13 cellular contexts compared by ENCODE assay signal in genomic region chr11:19756675-19757475, GRCh38. TPM values are rescaled to one million over a fixed set of nuclear protein-coding genes. Genes with fewer than 3 reads are reported as not detected.
DNase-seq lines count a peak whose midpoint lies in the region; ATAC-seq and TF ChIP-seq lines count a peak whose summit lies in the region.
"Had no signal": no experiment of that assay in that cellular context is flagged by ENCODE, and none has a peak within 500 bp of the region (broad histone marks: within the 10 kb centered on the region; RNA-seq: fewer than 3 reads in every experiment).

No MANE protein-coding gene starts in this region.

- H3K4me3 ChIP-seq in ACC112 (ENCODE audit: low read depth, low read length) (no peak overlapping the region), heart right ventricle (no peak overlapping the region), tibial nerve (no peak overlapping the region)

- DNase-seq in heart right ventricle (peak in 1 of 2 donors; percentile 38), posterior vena cava (ENCODE audit: low spot score) (peak; percentile 81), tibial nerve (ENCODE audit: low spot score in 2 of 2) (no peak), NCI-H748 (lab: John Stamatoyannopoulos, UW; ENCODE audit: unreplicated experiment) (no peak), NCI-H1694 (lab: John Stamatoyannopoulos, UW) (no peak)
- DNase-seq: activated CD4-positive, alpha-beta T cell treated with anti-CD3 and anti-CD28 coated beads, Interleukin-2, amount 50 U/mL, for 48 hours; activated naive CD4-positive, alpha-beta T cell treated with anti-CD3 and anti-CD28 coated beads, Interleukin-2, amount 50 U/mL, for 16 hours; stimulated activated CD4-positive, alpha-beta T cell treated with anti-CD3 and anti-CD28 coated beads, Interleukin-4, amount 100 ng/mL, for 24 hours; stimulated activated naive CD8-positive, alpha-beta T cell treated with anti-CD3 and anti-CD28 coated beads, Interleukin-15, Interleukin-2, amounts not matched to agents 100 U/mL and 50 U/mL, for 24 hours had no signal

- H2AFZ ChIP-seq in ACC112 (ENCODE audit: low read length, unreplicated experiment) = no peak overlapping the region

- intact Hi-C loops in heart right ventricle (cut with DNase I) (loop anchor here in 4 of 10 donors (5.0 to 10.0 kb wide), 4 partner anchors 35 to 442 kb away; no protein-coding TSS in a partner anchor), posterior vena cava (cut with DNase I) (no loop called here)

- H3K9me3 Mint-ChIP-seq in brain = no peaks in the 10 kb centered on the region

- H3K27ac ChIP-seq in ACC112 (ENCODE audit: low read depth, low read length) (peak overlapping the region; percentile 1; the same call in 1 of the 2 replicates), heart right ventricle (peak overlapping the region; percentile 19 to 78 (median 63)), tibial nerve (peak overlapping the region in 2 of 4 donors; percentile 13 to 66)

- peaks cover 61% of the 10 kb centered on the region for H3K27me3 Mint-ChIP-seq in brain

- no peaks in the 10 kb centered on the region for H3K36me3 Mint-ChIP-seq in brain

- H3K27ac Mint-ChIP-seq in brain = peak overlapping the region in 4 of 5 experiments; percentile 48 to 81 (median 58)

- no peak for TF ChIP-seq POLR2A in tibial nerve (IDR thresholded peaks at IDR 0.05)

- ATAC-seq in heart right ventricle (peak; percentile 54 to 95 (median 91)), HG03342 (IDR thresholded peaks at IDR 0.05; ENCODE audit: unreplicated experiment) (no peak)
- ATAC-seq: stimulated activated naive CD8-positive, alpha-beta T cell treated with anti-CD3 and anti-CD28 coated beads, Interleukin-15, Interleukin-2, amounts not matched to agents 100 U/mL and 50 U/mL, for 24 hours had no signal

- no peaks in the 10 kb centered on the region for H3K9me3 ChIP-seq in heart right ventricle
- H3K9me3 ChIP-seq in tibial nerve = no peaks in the 10 kb centered on the region

- TF ChIP-seq EP300 in tibial nerve (IDR thresholded peaks at IDR 0.05) = no peak

- WGBS in heart right ventricle, 2 donors = 41 to 59% methylated on average over 11 of the region's 11 CpGs
- 62 to 65% methylated on average over 11 of the region's 11 CpGs for WGBS in tibial nerve, 2 donors

- H3K27me3 ChIP-seq in ACC112 (ENCODE audit: insufficient read depth, low read length) = no peaks in the 10 kb centered on the region
- H3K27me3 ChIP-seq in heart right ventricle = no peaks in the 10 kb centered on the region
- H3K27me3 ChIP-seq in tibial nerve = no peaks in the 10 kb centered on the region

- H3K4me1 Mint-ChIP-seq in brain = peaks cover 18% of the 10 kb centered on the region

- H3K36me3 ChIP-seq in ACC112 (ENCODE audit: insufficient read depth, low read length) = peaks cover 31% of the 10 kb centered on the region; the same call in 1 of the 2 replicates
- no peaks in the 10 kb centered on the region for H3K36me3 ChIP-seq in heart right ventricle
- H3K36me3 ChIP-seq in tibial nerve = peaks cover 0 to 4% (median 0%) of the 10 kb centered on the region in 3 donors

- H3K79me2 ChIP-seq in ACC112 (ENCODE audit: control insufficient read depth, insufficient read depth, low read length, unreplicated experiment) = peaks cover 98% of the 10 kb centered on the region

- no peak for TF ChIP-seq CTCF in brain (conservative IDR thresholded peaks at IDR 0.05)
- TF ChIP-seq CTCF in heart right ventricle (IDR thresholded peaks at IDR 0.05) = no peak
- no peak for TF ChIP-seq CTCF in tibial nerve (IDR thresholded peaks at IDR 0.05)

- H3K4me3 Mint-ChIP-seq in brain = peak overlapping the region in 2 of 5 experiments; percentile 51 to 71
- H3K4me3 Mint-ChIP-seq: neural crest cell had no signal

- H3K4me1 ChIP-seq in ACC112 (ENCODE audit: control insufficient read depth, insufficient read depth, low read length, unreplicated experiment) = peaks cover 33% of the 10 kb centered on the region
- peaks cover 3 to 56% (median 9%) of the 10 kb centered on the region in 9 donors for H3K4me1 ChIP-seq in heart right ventricle
- peaks cover 0 to 35% (median 0%) of the 10 kb centered on the region in 4 donors for H3K4me1 ChIP-seq in tibial nerve

RNA-seq across cellular contexts. Expression of gene NAV2, which starts 44.2 kb away (rescaled TPM):
- 5.8 TPM for polyA plus RNA-seq in brain (ENCODE audit: insufficient read depth, low read depth, low replicate concordance)
- total RNA-seq in heart right ventricle = 10 to 100 TPM; 11.3 to 34.7 (median 23.7) TPM
- 1 to 10 TPM; 6.9 to 9.1 TPM for polyA plus RNA-seq in heart right ventricle
- 100 to 1,000 TPM in 1 of 2 donors, 10 to 100 TPM in 1; 69.2 to 108 TPM for total RNA-seq in posterior vena cava
- total RNA-seq in tibial nerve = 10 to 100 TPM; 19.2 to 34.7 (median 25.8) TPM
